8 cellular contexts compared by ENCODE assay signal in the genomic region with DNA sequence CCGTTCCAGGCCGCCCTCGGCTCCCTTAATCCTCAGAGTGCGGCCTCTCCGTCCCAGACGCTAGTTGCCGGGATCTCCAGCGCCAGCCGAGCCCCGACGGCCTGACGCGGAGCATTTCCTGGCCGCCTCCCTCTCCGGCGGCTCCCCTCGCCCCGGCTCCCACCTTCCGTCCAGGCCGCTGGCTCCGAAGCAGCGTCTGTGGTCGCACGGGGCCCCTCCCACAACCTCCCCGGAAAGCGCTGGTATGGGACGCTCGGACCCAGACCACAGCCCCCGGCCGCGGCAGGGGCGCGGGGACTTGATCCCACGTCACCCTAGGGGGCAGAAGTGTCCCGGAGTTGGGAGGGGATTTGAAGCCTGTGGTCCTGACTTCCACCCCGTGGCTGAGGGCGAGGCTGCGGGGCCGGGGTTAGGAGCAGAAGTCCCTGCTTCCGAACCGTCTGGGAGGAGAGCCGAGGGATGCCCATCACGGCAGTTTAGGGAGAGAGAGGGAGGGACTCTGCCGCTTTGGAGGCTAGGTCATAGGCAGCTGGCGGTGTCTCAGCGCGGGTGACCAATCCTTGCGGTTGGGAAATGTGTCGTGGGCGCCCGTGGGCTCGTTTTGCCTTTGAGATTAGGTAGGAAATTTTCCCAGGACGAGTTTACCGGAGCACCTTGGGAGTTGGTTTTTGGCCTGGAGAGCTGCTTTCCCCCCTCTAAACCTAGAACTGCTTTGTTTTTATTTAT. TPM values are rescaled to one million over a fixed set of nuclear protein-coding genes. Genes with fewer than 3 reads are reported as not detected.
DNase-seq lines count a peak whose midpoint lies in the region; ATAC-seq and TF ChIP-seq lines count a peak whose summit lies in the region.
"Not testable (repeated sequence)": the region's sequence is repeated elsewhere in the genome, so short reads cannot be mapped to it uniquely, and the experiment has no call there.

No MANE protein-coding gene starts in this region.

- not testable (repeated sequence) for H4K8ac ChIP-seq in mesendoderm (ENCODE audit: low read depth, low read length)

- H3K4me2 ChIP-seq in OCI-LY1 (ENCODE audit: low read length): peak overlapping the region; percentile 78
- H3K4me2 ChIP-seq in mesendoderm (ENCODE audit: low read length): peak overlapping the region; percentile 48

- H3K79me2 ChIP-seq in OCI-LY1 (ENCODE audit: insufficient read depth, low read length): not testable (repeated sequence)
- H3K79me2 ChIP-seq in mesendoderm (ENCODE audit: control insufficient read depth, insufficient read depth, low read length): peaks cover 15% of the 10 kb centered on the region

- not testable (repeated sequence) for H3F3A ChIP-seq in OCI-LY1 (ENCODE audit: insufficient read depth, low read length)

- not testable (repeated sequence) for H2BK15ac ChIP-seq in mesendoderm (replicated peaks; ENCODE audit: low read depth)

- no CpG with 5 or more reads among the region's 54 CpGs for WGBS in mesendoderm (ENCODE audit: extremely low coverage, insufficient coverage, low lambda C conversion rate)

- not testable (repeated sequence) for H3K36me3 ChIP-seq in OCI-LY1 (ENCODE audit: insufficient read depth, low read length); mesendoderm (ENCODE audit: control insufficient read depth, insufficient read depth, low read length)

- H4K20me1 ChIP-seq in OCI-LY1 (ENCODE audit: insufficient read depth, low read length): not testable (repeated sequence)

- H3K18ac ChIP-seq in mesendoderm (ENCODE audit: low read length): not testable (repeated sequence)

- H3K4me3 ChIP-seq in OCI-LY1 (ENCODE audit: low read depth, low read length, poor library complexity, severe bottlenecking) (peak overlapping the region; percentile 73), epithelial cell of proximal tubule (ENCODE audit: low read depth, low read length) (peak overlapping the region; percentile 98), mesendoderm (ENCODE audit: low read length) (peak overlapping the region; percentile 63)

- peaks cover 64% of the 10 kb centered on the region for H3K4me1 ChIP-seq in OCI-LY1 (ENCODE audit: insufficient read depth, low read length, severe bottlenecking)
- not testable (repeated sequence) for H3K4me1 ChIP-seq in mesendoderm (ENCODE audit: control insufficient read depth, low read depth, low read length)

- H2AK5ac ChIP-seq in mesendoderm (ENCODE audit: low read length): not testable (repeated sequence)

- H3K9me3 ChIP-seq in OCI-LY1 (ENCODE audit: low read length): not testable (repeated sequence)

- H3K9ac ChIP-seq in OCI-LY1 (ENCODE audit: low read length): peak overlapping the region; percentile 77
- H3K9ac ChIP-seq in mesendoderm (ENCODE audit: low read length): peak overlapping the region; percentile 83

- H2BK5ac ChIP-seq in mesendoderm (ENCODE audit: low read length): not testable (repeated sequence)

- H3K23ac ChIP-seq in mesendoderm (ENCODE audit: low read length): not testable (repeated sequence)

- H2AFZ ChIP-seq in OCI-LY1 (ENCODE audit: low read length): not testable (repeated sequence)

- peak overlapping the region; percentile 88 for H3K56ac ChIP-seq in mesendoderm (ENCODE audit: low read length)

- DNase-seq in CD1c-positive myeloid dendritic cell (ENCODE audit: extremely low spot score): peak; percentile 58
- DNase-seq in activated T-cell treated with anti-CD3 and anti-CD28 coated beads for 4 hours: peak; percentile 14
- DNase-seq in epithelial cell of proximal tubule (ENCODE audit: low read depth): not testable (repeated sequence)
- DNase-seq in mesendoderm: peak; percentile 75
- DNase-seq in stimulated activated CD4-positive, alpha-beta T cell treated with anti-CD3 and anti-CD28 coated beads, TNF-alpha, amount 100 ng/mL, for 1 hour (ENCODE audit: low read depth in 3 of 3, low spot score in 1 of 3): peak in 2 of 3 donors; percentile 6 to 10

- TF ChIP-seq CTCF in OCI-LY1 (IDR thresholded peaks at IDR 0.05; ENCODE audit: low read length): peak; percentile 40; the same call in 1 of the 2 replicates
- TF ChIP-seq CTCF in epithelial cell of proximal tubule (conservative IDR thresholded peaks at IDR 0.05; ENCODE audit: low read depth, low read length): not testable (repeated sequence)

- H3K79me1 ChIP-seq in mesendoderm (ENCODE audit: low read length): not testable (repeated sequence)

- not testable (repeated sequence) for H3K4ac ChIP-seq in mesendoderm (ENCODE audit: low read depth, low read length)

- not testable (repeated sequence) for H3K27me3 ChIP-seq in OCI-LY1 (ENCODE audit: insufficient read depth, low read length); mesendoderm (ENCODE audit: insufficient read depth, low read length, poor library complexity)

- H3K27ac ChIP-seq in OCI-LY1 (ENCODE audit: low read depth, low read length, poor library complexity, severe bottlenecking) (peak overlapping the region; percentile 15), mesendoderm (ENCODE audit: low read depth, low read length) (peak overlapping the region; percentile 17)

- ATAC-seq in GM19452 (IDR thresholded peaks at IDR 0.05; ENCODE audit: unreplicated experiment) (peak; percentile 31), HG03378 (IDR thresholded peaks at IDR 0.05; ENCODE audit: unreplicated experiment) (peak; percentile 14)

- not testable (repeated sequence) for H4K5ac ChIP-seq in mesendoderm (ENCODE audit: low read length)

- H2BK120ac ChIP-seq in mesendoderm (ENCODE audit: low read depth, low read length): not testable (repeated sequence)

- not testable (repeated sequence) for H3K9me2 ChIP-seq in OCI-LY1 (ENCODE audit: low read depth, low read length)

RNA-seq across cellular contexts. Expression of gene RABGEF1, which starts 0.6 kb away (rescaled TPM):
- total RNA-seq in epithelial cell of proximal tubule: 19.2 and 20.5 TPM in 2 replicates
- 10.8 TPM for polyA plus RNA-seq in mesendoderm (2013, experiment 1 of 2)
- polyA plus RNA-seq in mesendoderm (2013, experiment 2 of 2): 9.9 TPM
